In the genomic region with DNA sequence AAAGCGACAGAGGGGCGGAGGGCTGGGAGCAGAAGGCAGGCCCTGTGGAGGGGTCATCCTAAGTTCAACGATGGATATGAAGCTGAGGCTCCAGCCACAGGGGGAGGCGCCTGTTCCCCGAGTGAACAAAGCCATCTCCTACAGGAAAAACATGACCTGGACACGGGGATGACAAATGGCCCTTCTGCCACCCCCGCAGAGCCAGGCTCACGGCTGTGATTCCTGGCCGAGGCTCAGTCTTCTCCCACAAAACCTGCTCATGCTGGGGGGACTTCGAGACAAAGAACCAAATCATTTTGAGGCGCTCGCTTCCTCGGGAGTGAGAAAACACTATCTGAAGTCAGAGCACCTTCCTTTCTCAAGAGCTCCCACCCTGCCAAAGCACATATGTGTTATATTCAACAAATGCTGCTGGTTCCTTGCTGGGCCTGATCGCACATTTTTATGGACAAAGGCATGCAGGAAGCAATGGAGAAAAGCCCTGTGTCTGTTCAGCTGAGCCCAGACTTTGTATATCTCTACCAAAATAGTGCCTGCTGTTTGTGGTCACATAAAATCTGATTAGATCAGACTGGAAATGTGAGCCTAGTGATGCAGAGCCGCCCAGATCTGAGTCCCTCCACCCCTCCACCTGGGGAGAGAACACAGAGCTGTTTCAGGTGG, we compare ENCODE assay signal across 9 cellular contexts. TPM values are rescaled to one million over a fixed set of nuclear protein-coding genes. Genes with fewer than 3 reads are reported as not detected.
DNase-seq lines count a peak whose midpoint lies in the region; ATAC-seq and TF ChIP-seq lines count a peak whose summit lies in the region.
"Had no signal": no experiment of that assay in that cellular context is flagged by ENCODE, and none has a peak within 500 bp of the region (broad histone marks: within the 10 kb centered on the region; RNA-seq: fewer than 3 reads in every experiment).

No MANE protein-coding gene starts in this region.

- CTCF ChIA-PET in SK-N-SH (lab: Yijun Ruan, JAX) = interaction anchor here (1.0 to 5.9 kb wide), 7 partner anchors 9 to 402 kb away, joined by 3 to 40 read pairs (median 5); partner anchors contain the start of gene CLSTN2

- H3K27ac ChIP-seq in SK-N-SH (ENCODE audit: low read depth in 2 of 2, low read length in 1 of 2) = peak overlapping the region; percentile 60 to 100
- peak overlapping the region; percentile 48 to 72 (median 60) for H3K27ac ChIP-seq in transverse colon

- in situ Hi-C loops in transverse colon (cut with MboI; ENCODE audit: low pct_ligation_motif_present in 1 of 4, low pct_unique_long_range_greater_than_20kb in 1 of 4, low sequenced_read_pairs in 3 of 4) = no loop called here
- in situ Hi-C loops in GM13976 (cut with MboI; ENCODE audit: low sequenced_read_pairs, unreplicated experiment) = no loop called here

- peak; percentile 86 for DNase-seq in DMS79 treated with DMSO at 0.1 percent for 48 hours (lab: John Stamatoyannopoulos, UW)
- peak; percentile 71 for DNase-seq in SK-N-SH
- peak; percentile 14 for DNase-seq in hepatic stellate cell (ENCODE audit: low spot score)
- DNase-seq in transverse colon = no peak
- DNase-seq in stimulated activated naive CD8-positive, alpha-beta T cell treated with anti-CD3 and anti-CD28 coated beads, Interleukin-15, Interleukin-2, amounts not matched to agents 100 U/mL and 50 U/mL, for 24 hours = no peak
- no peak for DNase-seq in GM13976 (ENCODE audit: low spot score)
- no peak for DNase-seq in stimulated activated naive CD4-positive, alpha-beta T cell (lab: John Stamatoyannopoulos, UW)

- H3K27me3 ChIP-seq in SK-N-SH (ENCODE audit: insufficient read depth) (no peaks in the 10 kb centered on the region), transverse colon (peaks cover 8% of the 10 kb centered on the region)

- H3K4me1 ChIP-seq in SK-N-SH (ENCODE audit: control insufficient read depth in 1 of 2, insufficient read depth in 2 of 2, low read depth in 1 of 2, low read length in 1 of 2) (peaks cover 33 to 83% of the 10 kb centered on the region in 2 experiments), transverse colon (peaks cover 0 to 28% (median 5%) of the 10 kb centered on the region in 4 donors)

- TF ChIP-seq POLR2A in transverse colon (IDR thresholded peaks at IDR 0.05) = no peak

- 24% methylated on average over 14 of the region's 15 CpGs for WGBS in SK-N-SH (ENCODE audit: low lambda C conversion rate)
- WGBS in transverse colon (ENCODE audit: low coverage in 1 of 2), 2 donors = 58 to 71% methylated on average over 2 to 15 of the region's 15 CpGs

- ATAC-seq in HG03135 (IDR thresholded peaks at IDR 0.05; ENCODE audit: unreplicated experiment) = peak; percentile 28
- ATAC-seq in stimulated activated naive CD8-positive, alpha-beta T cell treated with anti-CD3 and anti-CD28 coated beads, Interleukin-15, Interleukin-2, amounts not matched to agents 100 U/mL and 50 U/mL, for 24 hours = no peak
- ATAC-seq: GM12878 had no signal

- POLR2A ChIA-PET in SK-N-SH (lab: Yijun Ruan, JAX) = interaction anchor here (0.7 to 1.7 kb wide), 6 partner anchors 10 to 144 kb away, joined by 3 to 9 read pairs (median 4); partner anchors contain the start of gene COPB2

- TF ChIP-seq RAD21 in SK-N-SH (IDR thresholded peaks at IDR 0.05; ENCODE audit: low read length) = no peak

- H3K79me2 ChIP-seq in SK-N-SH (ENCODE audit: insufficient read depth) = no peaks in the 10 kb centered on the region

- no peaks in the 10 kb centered on the region for H3K36me3 ChIP-seq in SK-N-SH (replicated peaks in 1 of 2; ENCODE audit: control insufficient read depth in 1 of 2, insufficient read depth in 2 of 2, low read length in 1 of 2)
- H3K36me3 ChIP-seq in transverse colon = no peaks in the 10 kb centered on the region

- intact Hi-C loops in transverse colon (cut with DNase I; ENCODE audit: low total_unique reads) = no loop called here

- H3K9me3 ChIP-seq in SK-N-SH (no peaks in the 10 kb centered on the region), transverse colon (no peaks in the 10 kb centered on the region)

- no peaks in the 10 kb centered on the region for H3K9me2 ChIP-seq in SK-N-SH

- 0 out of 4 replicates have a peak, but pooled peaks have one; percentile 3 to 12 for TF ChIP-seq EP300 in SK-N-SH (IDR thresholded peaks at IDR 0.05; ENCODE audit: borderline replicate concordance in 1 of 2, low read depth in 1 of 2, low read length in 1 of 2)
- TF ChIP-seq EP300 in transverse colon (IDR thresholded peaks at IDR 0.05; ENCODE audit: low read depth) = no peak

- TF ChIP-seq CTCF in SK-N-SH (IDR thresholded peaks at IDR 0.05) (no peak), transverse colon (IDR thresholded peaks at IDR 0.05) (no peak), GM13976 (IDR thresholded peaks at IDR 0.05; ENCODE audit: borderline replicate concordance, control extremely low read depth, extremely low read depth, insufficient read depth, missing control alignments) (no peak)

- H4K20me1 ChIP-seq in SK-N-SH (ENCODE audit: insufficient read depth) = no peaks in the 10 kb centered on the region

- H2AFZ ChIP-seq in SK-N-SH (ENCODE audit: low read depth) = peak overlapping the region; percentile 66

- peaks cover 8% of the 10 kb centered on the region for H3F3A ChIP-seq in SK-N-SH (replicated peaks; ENCODE audit: insufficient read depth)

- peak overlapping the region; percentile 51; the same call in 1 of the 2 replicates for H3K4me2 ChIP-seq in SK-N-SH

- H3K4me3 ChIP-seq in SK-N-SH (ENCODE audit: low read depth in 2 of 2, low read length in 1 of 2) (no peak overlapping the region; a peak in 2 of 4 replicates), transverse colon (no peak overlapping the region)
- H3K4me3 ChIP-seq: GM12878 had no signal

- H3K9ac ChIP-seq in SK-N-SH = no peak overlapping the region

TF ChIP-seq in SK-N-SH, 30 proteins besides CTCF, POLR2A, EP300 and RAD21:
- TF ChIP-seq MXI1 (IDR thresholded peaks at IDR 0.05; ENCODE audit: low read depth, low read length) (peak; percentile 23; the same call in 1 of the 2 replicates), SMC3 (IDR thresholded peaks at IDR 0.05; ENCODE audit: low read depth, low read length) (no peak), ZBTB33 (IDR thresholded peaks at IDR 0.05; ENCODE audit: borderline replicate concordance, low read depth) (no peak), JUND (IDR thresholded peaks at IDR 0.05) (no peak), FOXM1 (IDR thresholded peaks at IDR 0.05; ENCODE audit: low read depth) (no peak), YY1 (IDR thresholded peaks at IDR 0.05; ENCODE audit: low read depth) (no peak), IRF3 (IDR thresholded peaks at IDR 0.05; ENCODE audit: low read depth, low read length) (no peak), RCOR1 (IDR thresholded peaks at IDR 0.05; ENCODE audit: low read length) (no peak), POLR2AphosphoS5 (IDR thresholded peaks at IDR 0.05; ENCODE audit: low read depth, low read length) (no peak), TCF12 (IDR thresholded peaks at IDR 0.05) (peak; percentile 30; the same call in 1 of the 2 replicates)

RNA-seq across cellular contexts. Expression of gene RBP1, which starts 5.6 kb away (rescaled TPM):
- polyA plus RNA-seq in SK-N-SH (2012; rRNA removed) = 29.9 and 44.8 TPM in 2 replicates
- 64.7 and 87.6 TPM in 2 replicates for polyA plus RNA-seq in SK-N-SH (2012; cell fraction: cytosol; rRNA removed)
- polyA plus RNA-seq in SK-N-SH (2012; cell fraction: nucleus; rRNA removed) = 10.8 and 15.5 TPM in 2 replicates
- 1 to 10 TPM in 2 of 4 donors, not detected in 2; 2.7 to 6.4 TPM for total RNA-seq in transverse colon

RNA-seq across cellular contexts. Expression of gene RBP2, which starts 57.6 kb away (rescaled TPM):
- not detected in 2 replicates for polyA plus RNA-seq in SK-N-SH (2012; rRNA removed)
- not detected in 2 replicates for polyA plus RNA-seq in SK-N-SH (2012; cell fraction: cytosol; rRNA removed)
- polyA plus RNA-seq in SK-N-SH (2012; cell fraction: nucleus; rRNA removed) = not detected in 2 replicates
- total RNA-seq in transverse colon = 1 to 10 TPM in 1 of 4 donors, not detected in 3; 3.4 TPM
- total RNA-seq: GM12878 had no signal
- polyA plus RNA-seq: GM12878 had no signal

Comparison
In these comparisons a context has a peak if more than half of its experiments do, and no peak if none do; other contexts are left out.
1. DNase-seq: peak in DMS79 treated with DMSO at 0.1 percent for 48 hours (single experiment), SK-N-SH (single experiment) and hepatic stellate cell (single experiment); none in transverse colon (single experiment), stimulated activated naive CD8-positive, alpha-beta T cell treated with anti-CD3 and anti-CD28 coated beads, Interleukin-15, Interleukin-2, amounts not matched to agents 100 U/mL and 50 U/mL, for 24 hours (single experiment), GM13976 (single experiment) and stimulated activated naive CD4-positive, alpha-beta T cell (0 of 6).